ENCODE assay signal across 2 cellular contexts in the genomic region with DNA sequence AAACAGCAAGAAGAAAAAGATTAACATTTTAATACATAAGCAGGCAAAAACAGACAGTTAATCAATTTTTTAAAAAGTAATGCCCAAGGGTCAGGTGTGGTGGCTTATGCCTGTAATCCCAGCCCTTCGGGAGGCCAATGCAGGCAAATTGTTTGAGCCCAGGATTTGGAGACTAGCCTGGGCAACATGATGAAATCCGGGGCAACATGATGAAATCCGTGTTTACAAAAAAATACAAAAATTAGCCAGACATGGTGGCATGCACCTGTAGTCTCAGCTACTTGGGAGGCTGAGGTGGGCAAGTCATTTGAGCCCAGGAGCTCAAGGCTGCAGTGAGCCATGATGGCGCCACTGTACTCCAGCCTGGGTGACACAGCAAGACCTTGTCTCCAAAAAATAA.
TF ChIP-seq lines count a peak whose summit lies in the region.

No MANE protein-coding gene starts in this region.

TF ChIP-seq in GM23338, 12 proteins besides CTCF, POLR2A, EP300 and RAD21 (continued from another document):
- TF ChIP-seq, protein P1, sequence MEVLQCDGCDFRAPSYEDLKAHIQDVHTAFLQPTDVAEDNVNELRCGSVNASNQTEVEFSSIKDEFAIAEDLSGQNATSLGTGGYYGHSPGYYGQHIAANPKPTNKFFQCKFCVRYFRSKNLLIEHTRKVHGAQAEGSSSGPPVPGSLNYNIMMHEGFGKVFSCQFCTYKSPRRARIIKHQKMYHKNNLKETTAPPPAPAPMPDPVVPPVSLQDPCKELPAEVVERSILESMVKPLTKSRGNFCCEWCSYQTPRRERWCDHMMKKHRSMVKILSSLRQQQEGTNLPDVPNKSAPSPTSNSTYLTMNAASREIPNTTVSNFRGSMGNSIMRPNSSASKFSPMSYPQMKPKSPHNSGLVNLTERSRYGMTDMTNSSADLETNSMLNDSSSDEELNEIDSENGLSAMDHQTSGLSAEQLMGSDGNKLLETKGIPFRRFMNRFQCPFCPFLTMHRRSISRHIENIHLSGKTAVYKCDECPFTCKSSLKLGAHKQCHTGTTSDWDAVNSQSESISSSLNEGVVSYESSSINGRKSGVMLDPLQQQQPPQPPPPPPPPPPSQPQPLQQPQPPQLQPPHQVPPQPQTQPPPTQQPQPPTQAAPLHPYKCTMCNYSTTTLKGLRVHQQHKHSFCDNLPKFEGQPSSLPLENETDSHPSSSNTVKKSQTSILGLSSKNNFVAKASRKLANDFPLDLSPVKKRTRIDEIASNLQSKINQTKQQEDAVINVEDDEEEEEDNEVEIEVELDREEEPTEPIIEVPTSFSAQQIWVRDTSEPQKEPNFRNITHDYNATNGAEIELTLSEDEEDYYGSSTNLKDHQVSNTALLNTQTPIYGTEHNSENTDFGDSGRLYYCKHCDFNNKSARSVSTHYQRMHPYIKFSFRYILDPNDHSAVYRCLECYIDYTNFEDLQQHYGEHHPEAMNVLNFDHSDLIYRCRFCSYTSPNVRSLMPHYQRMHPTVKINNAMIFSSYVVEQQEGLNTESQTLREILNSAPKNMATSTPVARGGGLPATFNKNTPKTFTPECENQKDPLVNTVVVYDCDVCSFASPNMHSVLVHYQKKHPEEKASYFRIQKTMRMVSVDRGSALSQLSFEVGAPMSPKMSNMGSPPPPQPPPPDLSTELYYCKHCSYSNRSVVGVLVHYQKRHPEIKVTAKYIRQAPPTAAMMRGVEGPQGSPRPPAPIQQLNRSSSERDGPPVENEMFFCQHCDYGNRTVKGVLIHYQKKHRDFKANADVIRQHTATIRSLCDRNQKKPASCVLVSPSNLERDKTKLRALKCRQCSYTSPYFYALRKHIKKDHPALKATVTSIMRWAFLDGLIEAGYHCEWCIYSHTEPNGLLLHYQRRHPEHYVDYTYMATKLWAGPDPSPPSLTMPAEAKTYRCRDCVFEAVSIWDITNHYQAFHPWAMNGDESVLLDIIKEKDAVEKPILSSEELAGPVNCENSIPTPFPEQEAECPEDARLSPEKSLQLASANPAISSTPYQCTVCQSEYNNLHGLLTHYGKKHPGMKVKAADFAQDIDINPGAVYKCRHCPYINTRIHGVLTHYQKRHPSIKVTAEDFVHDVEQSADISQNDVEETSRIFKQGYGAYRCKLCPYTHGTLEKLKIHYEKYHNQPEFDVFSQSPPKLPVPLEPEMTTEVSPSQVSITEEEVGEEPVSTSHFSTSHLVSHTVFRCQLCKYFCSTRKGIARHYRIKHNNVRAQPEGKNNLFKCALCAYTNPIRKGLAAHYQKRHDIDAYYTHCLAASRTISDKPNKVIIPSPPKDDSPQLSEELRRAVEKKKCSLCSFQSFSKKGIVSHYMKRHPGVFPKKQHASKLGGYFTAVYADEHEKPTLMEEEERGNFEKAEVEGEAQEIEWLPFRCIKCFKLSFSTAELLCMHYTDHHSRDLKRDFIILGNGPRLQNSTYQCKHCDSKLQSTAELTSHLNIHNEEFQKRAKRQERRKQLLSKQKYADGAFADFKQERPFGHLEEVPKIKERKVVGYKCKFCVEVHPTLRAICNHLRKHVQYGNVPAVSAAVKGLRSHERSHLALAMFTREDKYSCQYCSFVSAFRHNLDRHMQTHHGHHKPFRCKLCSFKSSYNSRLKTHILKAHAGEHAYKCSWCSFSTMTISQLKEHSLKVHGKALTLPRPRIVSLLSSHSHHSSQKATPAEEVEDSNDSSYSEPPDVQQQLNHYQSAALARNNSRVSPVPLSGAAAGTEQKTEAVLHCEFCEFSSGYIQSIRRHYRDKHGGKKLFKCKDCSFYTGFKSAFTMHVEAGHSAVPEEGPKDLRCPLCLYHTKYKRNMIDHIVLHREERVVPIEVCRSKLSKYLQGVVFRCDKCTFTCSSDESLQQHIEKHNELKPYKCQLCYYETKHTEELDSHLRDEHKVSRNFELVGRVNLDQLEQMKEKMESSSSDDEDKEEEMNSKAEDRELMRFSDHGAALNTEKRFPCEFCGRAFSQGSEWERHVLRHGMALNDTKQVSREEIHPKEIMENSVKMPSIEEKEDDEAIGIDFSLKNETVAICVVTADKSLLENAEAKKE (CRISPR knock-in tag; IDR thresholded peaks at IDR 0.05), result no peak
- TF ChIP-seq ZNF331 (CRISPR knock-in tag; IDR thresholded peaks at IDR 0.05; ENCODE audit: low read depth) (no peak), EZH2 (IDR thresholded peaks at IDR 0.05; ENCODE audit: low read depth, unreplicated experiment) (no peak), EZH2phosphoT487 (IDR thresholded peaks at IDR 0.05; ENCODE audit: unreplicated experiment) (no peak)

TF ChIP-seq in HepG2, 621 proteins besides CTCF, POLR2A, EP300 and RAD21 (continued from another document):
- TF ChIP-seq ZNF30 (CRISPR knock-in tag; IDR thresholded peaks at IDR 0.05) (no peak), ZNF382 (CRISPR knock-in tag; IDR thresholded peaks at IDR 0.05; ENCODE audit: borderline replicate concordance) (no peak), ZSCAN20 (CRISPR knock-in tag; IDR thresholded peaks at IDR 0.05; ENCODE audit: borderline replicate concordance) (no peak), ZNF460 (CRISPR knock-in tag; IDR thresholded peaks at IDR 0.05; ENCODE audit: borderline replicate concordance) (peak; percentile 52; the same call in 1 of the 2 replicates), FOSL2 (CRISPR knock-in tag; IDR thresholded peaks at IDR 0.05) (no peak), NCOA2 (CRISPR knock-in tag; IDR thresholded peaks at IDR 0.05) (no peak), CEBPG (CRISPR knock-in tag; IDR thresholded peaks at IDR 0.05) (peak; percentile 60), ISX (CRISPR knock-in tag; conservative IDR thresholded peaks at IDR 0.05) (0 out of 2 replicates have a peak, but pooled peaks have one; percentile 56), RBM22 (optimal IDR thresholded peaks at IDR 0.05; ENCODE audit: low read length) (no peak), ZNF33A (CRISPR knock-in tag; IDR thresholded peaks at IDR 0.05; ENCODE audit: borderline replicate concordance) (no peak), CBX2 (IDR thresholded peaks at IDR 0.05; ENCODE audit: low read depth, low read length) (no peak), CBX2 (CRISPR knock-in tag; IDR thresholded peaks at IDR 0.05; ENCODE audit: low read depth) (no peak), ATF7 (IDR thresholded peaks at IDR 0.05) (0 out of 2 replicates have a peak, but pooled peaks have one; percentile 1), ATF7 (CRISPR knock-in tag; IDR thresholded peaks at IDR 0.05) (no peak), EZH2 (conservative IDR thresholded peaks at IDR 0.05; ENCODE audit: low read depth, low read length) (no peak), ZNF484 (CRISPR knock-in tag; IDR thresholded peaks at IDR 0.05; ENCODE audit: borderline replicate concordance, low read depth) (no peak), HOXD1 (CRISPR knock-in tag; IDR thresholded peaks at IDR 0.05) (no peak)
- TF ChIP-seq, protein P2, sequence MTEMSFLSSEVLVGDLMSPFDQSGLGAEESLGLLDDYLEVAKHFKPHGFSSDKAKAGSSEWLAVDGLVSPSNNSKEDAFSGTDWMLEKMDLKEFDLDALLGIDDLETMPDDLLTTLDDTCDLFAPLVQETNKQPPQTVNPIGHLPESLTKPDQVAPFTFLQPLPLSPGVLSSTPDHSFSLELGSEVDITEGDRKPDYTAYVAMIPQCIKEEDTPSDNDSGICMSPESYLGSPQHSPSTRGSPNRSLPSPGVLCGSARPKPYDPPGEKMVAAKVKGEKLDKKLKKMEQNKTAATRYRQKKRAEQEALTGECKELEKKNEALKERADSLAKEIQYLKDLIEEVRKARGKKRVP (CRISPR knock-in tag; IDR thresholded peaks at IDR 0.05), result peak; percentile 24 to 87; a peak in 2 of 4 replicates
- TF ChIP-seq, protein P3, sequence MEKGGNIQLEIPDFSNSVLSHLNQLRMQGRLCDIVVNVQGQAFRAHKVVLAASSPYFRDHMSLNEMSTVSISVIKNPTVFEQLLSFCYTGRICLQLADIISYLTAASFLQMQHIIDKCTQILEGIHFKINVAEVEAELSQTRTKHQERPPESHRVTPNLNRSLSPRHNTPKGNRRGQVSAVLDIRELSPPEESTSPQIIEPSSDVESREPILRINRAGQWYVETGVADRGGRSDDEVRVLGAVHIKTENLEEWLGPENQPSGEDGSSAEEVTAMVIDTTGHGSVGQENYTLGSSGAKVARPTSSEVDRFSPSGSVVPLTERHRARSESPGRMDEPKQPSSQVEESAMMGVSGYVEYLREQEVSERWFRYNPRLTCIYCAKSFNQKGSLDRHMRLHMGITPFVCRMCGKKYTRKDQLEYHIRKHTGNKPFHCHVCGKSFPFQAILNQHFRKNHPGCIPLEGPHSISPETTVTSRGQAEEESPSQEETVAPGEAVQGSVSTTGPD (CRISPR knock-in tag; IDR thresholded peaks at IDR 0.05), result no peak
- TF ChIP-seq, protein P4, sequence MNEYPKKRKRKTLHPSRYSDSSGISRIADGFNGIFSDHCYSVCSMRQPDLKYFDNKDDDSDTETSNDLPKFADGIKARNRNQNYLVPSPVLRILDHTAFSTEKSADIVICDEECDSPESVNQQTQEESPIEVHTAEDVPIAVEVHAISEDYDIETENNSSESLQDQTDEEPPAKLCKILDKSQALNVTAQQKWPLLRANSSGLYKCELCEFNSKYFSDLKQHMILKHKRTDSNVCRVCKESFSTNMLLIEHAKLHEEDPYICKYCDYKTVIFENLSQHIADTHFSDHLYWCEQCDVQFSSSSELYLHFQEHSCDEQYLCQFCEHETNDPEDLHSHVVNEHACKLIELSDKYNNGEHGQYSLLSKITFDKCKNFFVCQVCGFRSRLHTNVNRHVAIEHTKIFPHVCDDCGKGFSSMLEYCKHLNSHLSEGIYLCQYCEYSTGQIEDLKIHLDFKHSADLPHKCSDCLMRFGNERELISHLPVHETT (CRISPR knock-in tag; conservative IDR thresholded peaks at IDR 0.05), result no peak
- TF ChIP-seq, protein P5, sequence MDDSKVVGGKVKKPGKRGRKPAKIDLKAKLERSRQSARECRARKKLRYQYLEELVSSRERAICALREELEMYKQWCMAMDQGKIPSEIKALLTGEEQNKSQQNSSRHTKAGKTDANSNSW (CRISPR knock-in tag; IDR thresholded peaks at IDR 0.05; ENCODE audit: borderline replicate concordance), result no peak
- TF ChIP-seq, protein P6, sequence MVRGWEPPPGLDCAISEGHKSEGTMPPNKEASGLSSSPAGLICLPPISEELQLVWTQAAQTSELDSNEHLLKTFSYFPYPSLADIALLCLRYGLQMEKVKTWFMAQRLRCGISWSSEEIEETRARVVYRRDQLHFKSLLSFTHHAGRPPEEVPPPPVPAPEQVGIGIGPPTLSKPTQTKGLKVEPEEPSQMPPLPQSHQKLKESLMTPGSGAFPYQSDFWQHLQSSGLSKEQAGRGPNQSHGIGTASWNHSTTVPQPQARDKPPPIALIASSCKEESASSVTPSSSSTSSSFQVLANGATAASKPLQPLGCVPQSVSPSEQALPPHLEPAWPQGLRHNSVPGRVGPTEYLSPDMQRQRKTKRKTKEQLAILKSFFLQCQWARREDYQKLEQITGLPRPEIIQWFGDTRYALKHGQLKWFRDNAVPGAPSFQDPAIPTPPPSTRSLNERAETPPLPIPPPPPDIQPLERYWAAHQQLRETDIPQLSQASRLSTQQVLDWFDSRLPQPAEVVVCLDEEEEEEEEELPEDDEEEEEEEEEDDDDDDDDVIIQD (CRISPR knock-in tag; IDR thresholded peaks at IDR 0.05; ENCODE audit: low read depth), result peak; percentile 84
